Comparison of ENCODE assay signal across 12 cellular contexts in genomic region chr1:228009828-228010775, GRCh38. TPM values are rescaled to one million over a fixed set of nuclear protein-coding genes. Genes with fewer than 3 reads are reported as not detected.
A peak's percentile ranks its signal among the peaks of the same experiment; 100 is the strongest.
DNase-seq lines count a peak whose midpoint lies in the region; ATAC-seq, FAIRE-seq and TF ChIP-seq lines count a peak whose summit lies in the region.
"Had no signal": no experiment of that assay in that cellular context is flagged by ENCODE, and none has a peak within 500 bp of the region (broad histone marks: within the 10 kb centered on the region; RNA-seq: fewer than 3 reads in every experiment).

No MANE protein-coding gene starts in this region.

- no peak for FAIRE-seq in GM12891 (lab: Jason Lieb, UNC)

- no peak for TF ChIP-seq CTCF in foreskin keratinocyte (conservative IDR thresholded peaks at IDR 0.05)

- no peak overlapping the region for H3K27ac ChIP-seq in foreskin keratinocyte
- H3K27ac ChIP-seq: lower lobe of right lung had no signal

- ATAC-seq in GM21367 (IDR thresholded peaks at IDR 0.05; ENCODE audit: unreplicated experiment) = peak; percentile 51
- no peak for ATAC-seq in HG03442 (IDR thresholded peaks at IDR 0.05; ENCODE audit: unreplicated experiment)
- no peak for ATAC-seq in HG03139 (IDR thresholded peaks at IDR 0.05; ENCODE audit: unreplicated experiment)
- no peak for ATAC-seq in foreskin keratinocyte

- DNase-seq in DMS153 treated with DMSO at 0.1 percent for 48 hours (lab: John Stamatoyannopoulos, UW; ENCODE audit: unreplicated experiment) = peak; percentile 89
- DNase-seq in NCI-H69 (lab: John Stamatoyannopoulos, UW) = peak; percentile 64
- peak; percentile 82 for DNase-seq in mesenteric fat pad (ENCODE audit: low spot score)
- DNase-seq in GM12891 (ENCODE audit: insufficient read length, low spot score) = no peak
- no peak for DNase-seq in foreskin keratinocyte
- DNase-seq: lower lobe of right lung, substantia nigra, SW 1271 had no signal

- H3K27me3 ChIP-seq in foreskin keratinocyte = peaks cover 51% of the 10 kb centered on the region

- H3K4me1 ChIP-seq in foreskin keratinocyte = peaks cover 16% of the 10 kb centered on the region
- H3K4me1 ChIP-seq: lower lobe of right lung had no signal

- no peak for TF ChIP-seq POLR2A in GM12891 (IDR thresholded peaks at IDR 0.05; ENCODE audit: low read depth, low read length)

TF ChIP-seq in GM12891, 5 proteins besides CTCF, POLR2A, EP300 and RAD21:
- TF ChIP-seq SPI1 (IDR thresholded peaks at IDR 0.05; ENCODE audit: low read depth, low read length) (no peak), POLR2AphosphoS5 (IDR thresholded peaks at IDR 0.05; ENCODE audit: low read depth, low read length) (no peak), TAF1 (IDR thresholded peaks at IDR 0.05; ENCODE audit: low read depth, low read length) (no peak), POU2F2 (IDR thresholded peaks at IDR 0.05; ENCODE audit: low read depth, low read length) (no peak)
TF ChIP-seq in GM12891: peak in this region for 0.

RNA-seq across cellular contexts. Expression of gene WNT3A, which starts 3.3 kb away (rescaled TPM):
- total RNA-seq in mesenteric fat pad (not detected), foreskin keratinocyte (0.04 TPM in 1 of 2 replicates, not detected in the other)
- not detected for polyA plus RNA-seq in GM12891 (2012; ENCODE audit: low read depth, missing spikeins)
- polyA plus RNA-seq in foreskin keratinocyte = 0.02 and 0.07 TPM in 2 replicates
- total RNA-seq: epithelial cell of proximal tubule had no signal

Comparison
In these comparisons a context has a peak if more than half of its experiments do, and no peak if none do; other contexts are left out.
1. DNase-seq: peak in DMS153 treated with DMSO at 0.1 percent for 48 hours (single experiment), NCI-H69 (single experiment) and mesenteric fat pad (single experiment); none in GM12891 (single experiment) and foreskin keratinocyte (0 of 2).